In the genomic region with DNA sequence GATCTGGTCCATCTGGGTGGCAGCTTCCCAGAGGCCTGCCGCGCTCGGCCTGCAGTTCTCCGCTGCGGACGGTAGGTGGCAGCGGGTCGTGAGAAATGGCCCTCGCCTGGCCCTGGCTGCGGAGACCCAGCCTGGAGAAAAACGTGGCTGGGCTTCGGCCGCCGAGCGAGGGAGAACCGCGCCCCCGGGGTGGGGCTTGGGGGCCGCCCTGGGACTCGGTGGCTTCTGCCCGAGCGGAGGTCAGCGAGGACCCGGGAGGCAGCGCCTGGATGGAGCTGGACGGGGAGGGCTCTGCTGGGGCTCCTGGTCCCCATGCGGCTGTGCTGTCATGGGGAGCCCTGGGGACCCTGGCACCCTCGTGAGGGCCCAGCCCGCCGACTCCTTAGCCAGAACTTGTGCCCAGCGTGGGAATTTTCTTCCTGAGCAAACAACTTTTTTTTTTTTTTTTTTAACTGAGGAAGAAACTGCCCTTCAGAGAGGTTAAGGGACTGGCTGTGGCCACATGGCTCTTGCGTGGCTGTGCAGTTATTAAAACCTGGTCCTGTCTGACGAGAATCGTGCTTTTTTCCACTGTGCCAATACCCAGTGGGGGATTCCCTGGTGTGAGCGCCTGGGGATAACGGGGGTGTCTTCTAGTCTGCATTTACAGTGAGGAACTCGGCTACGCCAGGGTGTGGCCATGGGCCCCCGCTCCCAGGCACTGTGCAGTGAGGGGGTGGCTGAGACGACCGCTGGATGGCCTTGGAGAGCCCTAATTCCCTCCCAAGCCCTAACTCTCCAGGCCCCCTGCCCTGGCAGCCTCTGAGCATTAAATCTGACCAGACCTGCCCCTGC, we compare ENCODE assay signal across 8 cellular contexts.
DNase-seq lines count a peak whose midpoint lies in the region; ATAC-seq lines count a peak whose summit lies in the region.

No MANE protein-coding gene starts in this region.

- DNase-seq in AG20443 (ENCODE audit: low spot score), result peak; percentile 99
- peak; percentile 94 for DNase-seq in NCI-H345 (lab: John Stamatoyannopoulos, UW)
- peak; percentile 37 to 48 for DNase-seq in activated CD4-positive, alpha-beta T cell treated with anti-CD3 and anti-CD28 coated beads for 4 hours
- peak; percentile 86 for DNase-seq in dedifferentiated amniotic fluid mesenchymal stem cell (ENCODE audit: extremely low spot score)
- DNase-seq in left lobe of liver (ENCODE audit: low spot score), result peak; percentile 94
- peak; percentile 73 for DNase-seq in stimulated activated CD4-positive, alpha-beta T cell treated with anti-CD3 and anti-CD28 coated beads, Interleukin-1b, Interleukin-23, amount 100 ng/mL, for 48 hours

- peak; percentile 98 for ATAC-seq in GM18907 (IDR thresholded peaks at IDR 0.05; ENCODE audit: unreplicated experiment)
- peak; percentile 98 for ATAC-seq in HG03159 (IDR thresholded peaks at IDR 0.05; ENCODE audit: unreplicated experiment)
- peak; percentile 99 for ATAC-seq in left lobe of liver

Comparison
In these comparisons a context has a peak if more than half of its experiments do, and no peak if none do; other contexts are left out.
1. Peak in every context shown above with its lines: DNase-seq and ATAC-seq.
2. DNase-seq: peak in every context shown above with its lines; median percentile 99 in AG20443; 94 in NCI-H345; 94 in left lobe of liver; 86 in dedifferentiated amniotic fluid mesenchymal stem cell; 73 in stimulated activated CD4-positive, alpha-beta T cell treated with anti-CD3 and anti-CD28 coated beads, Interleukin-1b, Interleukin-23, amount 100 ng/mL, for 48 hours; 42 in activated CD4-positive, alpha-beta T cell treated with anti-CD3 and anti-CD28 coated beads for 4 hours.